ENCODE assay signal across 30 cellular contexts in the genomic region with DNA sequence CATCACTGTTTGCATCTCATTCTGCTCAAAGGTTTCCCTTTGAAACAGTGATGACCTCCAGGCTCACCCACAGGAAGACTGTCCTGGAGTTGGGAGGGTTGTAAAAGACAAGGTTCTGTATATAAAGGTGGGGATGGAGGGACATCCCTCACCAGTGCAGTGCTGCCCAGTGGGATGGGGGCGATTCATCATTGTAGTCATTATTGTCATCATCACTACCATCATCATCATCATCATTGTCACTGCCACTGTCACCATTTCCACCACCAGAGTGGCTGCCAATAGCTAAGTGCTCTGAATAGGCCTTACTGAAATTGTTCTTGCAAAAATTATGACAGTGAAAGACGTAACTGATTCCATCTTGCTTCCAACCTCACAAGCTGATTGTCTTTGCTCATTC.
"Had no signal": no experiment of that assay in that cellular context is flagged by ENCODE, and none has a peak within 500 bp of the region (broad histone marks: within the 10 kb centered on the region; RNA-seq: fewer than 3 reads in every experiment).

No MANE protein-coding gene starts in this region.

- H3K4me3 ChIP-seq: adrenal gland, body of pancreas, esophagus muscularis mucosa, gastrocnemius medialis, heart left ventricle had no signal

- H3K9me3 Mint-ChIP-seq: activated naive CD4-positive, alpha-beta T cell treated with anti-CD3 and anti-CD28 coated beads, Interleukin-2, amount 10 ng/mL, durations not matched to agents 7 days and 5 days; activated naive CD4-positive, alpha-beta T cell treated with anti-CD3 and anti-CD28 coated beads, Interleukin-2, amount 50 U/mL, for 72 hours; activated T-cell treated with anti-CD3 and anti-CD28 coated beads, Interleukin-2, amount 50 U/mL, for 4 hours; activated T-helper 1 cell treated with anti-CD3 and anti-CD28 coated beads, Interleukin-12 subunit alpha, Interleukin-12 subunit beta, Interleukin-2, Interleukin-4 antibody, amounts not matched to agents 30 ng/mL and 10 ng/mL and 1 ng/mL, durations not matched to agents 14 hours and 24 hours and 36 hours; effector memory CD8-positive, alpha-beta T cell had no signal

- H3K27me3 ChIP-seq: adrenal gland, body of pancreas, esophagus muscularis mucosa, gastrocnemius medialis had no signal

- H3K4me1 ChIP-seq: adrenal gland, body of pancreas, esophagus muscularis mucosa, foreskin keratinocyte, gastrocnemius medialis, heart left ventricle had no signal

- H3K9me3 ChIP-seq: adrenal gland, body of pancreas, esophagus muscularis mucosa, gastrocnemius medialis, heart left ventricle had no signal

- ATAC-seq: body of pancreas; effector memory CD8-positive, alpha-beta T cell; foreskin keratinocyte; gastrocnemius medialis; heart left ventricle had no signal

- H3K27ac Mint-ChIP-seq: activated naive CD4-positive, alpha-beta T cell treated with anti-CD3 and anti-CD28 coated beads, Interleukin-2, amount 10 ng/mL, durations not matched to agents 7 days and 5 days; activated naive CD4-positive, alpha-beta T cell treated with anti-CD3 and anti-CD28 coated beads, Interleukin-2, amount 50 U/mL, for 72 hours; activated T-helper 1 cell treated with anti-CD3 and anti-CD28 coated beads, Interleukin-12 subunit alpha, Interleukin-12 subunit beta, Interleukin-2, Interleukin-4 antibody, amounts not matched to agents 30 ng/mL and 10 ng/mL and 1 ng/mL, durations not matched to agents 14 hours and 24 hours and 36 hours; effector memory CD8-positive, alpha-beta T cell had no signal

- H3K27ac ChIP-seq: adrenal gland, body of pancreas, esophagus muscularis mucosa, foreskin keratinocyte, gastrocnemius medialis, heart left ventricle had no signal

- H3K36me3 ChIP-seq: adrenal gland, esophagus muscularis mucosa, gastrocnemius medialis, heart left ventricle had no signal

- H3K36me3 Mint-ChIP-seq: activated naive CD4-positive, alpha-beta T cell treated with anti-CD3 and anti-CD28 coated beads, Interleukin-2, amount 10 ng/mL, durations not matched to agents 7 days and 5 days; activated naive CD4-positive, alpha-beta T cell treated with anti-CD3 and anti-CD28 coated beads, Interleukin-2, amount 50 U/mL, for 72 hours had no signal

- FAIRE-seq: colon had no signal

- H3K4me3 Mint-ChIP-seq: activated naive CD4-positive, alpha-beta T cell treated with anti-CD3 and anti-CD28 coated beads, Interleukin-2, amount 10 ng/mL, durations not matched to agents 7 days and 5 days; activated T-cell treated with anti-CD3 and anti-CD28 coated beads, Interleukin-2, amount 50 U/mL, for 4 hours; activated T-helper 1 cell treated with anti-CD3 and anti-CD28 coated beads, Interleukin-12 subunit alpha, Interleukin-12 subunit beta, Interleukin-2, Interleukin-4 antibody, amounts not matched to agents 30 ng/mL and 10 ng/mL and 1 ng/mL, durations not matched to agents 14 hours and 24 hours and 36 hours; effector memory CD8-positive, alpha-beta T cell had no signal

- H3K4me1 Mint-ChIP-seq: activated naive CD4-positive, alpha-beta T cell treated with anti-CD3 and anti-CD28 coated beads, Interleukin-2, amount 10 ng/mL, durations not matched to agents 7 days and 5 days had no signal

- DNase-seq: activated CD4-positive, alpha-beta T cell treated with anti-CD3 and anti-CD28 coated beads for 4 hours; activated CD4-positive, alpha-beta T cell treated with anti-CD3 and anti-CD28 coated beads, Interleukin-2, amount 50 U/mL, for 1 hour; activated CD4-positive, alpha-beta T cell treated with anti-CD3 and anti-CD28 coated beads, Interleukin-2, amount 50 U/mL, for 48 hours; activated CD4-positive, CD25-positive, alpha-beta regulatory T cell; activated CD4-positive, CD25-positive, alpha-beta regulatory T cell treated with anti-CD3 and anti-CD28 coated beads, Interleukin-2, amount 50 U/mL, for 72 hours; activated CD8-positive, alpha-beta memory T cell treated with anti-CD3 and anti-CD28 coated beads, Interleukin-2, amount 50 U/mL, for 48 hours; activated gamma-delta T cell; activated naive CD4-positive, alpha-beta T cell; activated naive CD4-positive, alpha-beta T cell treated with anti-CD3 and anti-CD28 coated beads, Interleukin-2, amount 10 ng/mL, durations not matched to agents 7 days and 5 days; activated T-cell treated with anti-CD3 and anti-CD28 coated beads for 4 hours; activated T-cell treated with anti-CD3 and anti-CD28 coated beads, Interleukin-2, amount 50 U/mL, for 4 hours; amygdala; aorta; body of pancreas; caudate nucleus; cortex of kidney; dermis blood vessel endothelial cell; effector CD4-positive, alpha-beta T cell; effector memory CD8-positive, alpha-beta T cell; erythroblast; foreskin keratinocyte; gastrocnemius medialis; glutamatergic neuron; heart left ventricle; T-helper 2 cell had no signal
